12 cellular contexts compared by ENCODE assay signal in the genomic region with DNA sequence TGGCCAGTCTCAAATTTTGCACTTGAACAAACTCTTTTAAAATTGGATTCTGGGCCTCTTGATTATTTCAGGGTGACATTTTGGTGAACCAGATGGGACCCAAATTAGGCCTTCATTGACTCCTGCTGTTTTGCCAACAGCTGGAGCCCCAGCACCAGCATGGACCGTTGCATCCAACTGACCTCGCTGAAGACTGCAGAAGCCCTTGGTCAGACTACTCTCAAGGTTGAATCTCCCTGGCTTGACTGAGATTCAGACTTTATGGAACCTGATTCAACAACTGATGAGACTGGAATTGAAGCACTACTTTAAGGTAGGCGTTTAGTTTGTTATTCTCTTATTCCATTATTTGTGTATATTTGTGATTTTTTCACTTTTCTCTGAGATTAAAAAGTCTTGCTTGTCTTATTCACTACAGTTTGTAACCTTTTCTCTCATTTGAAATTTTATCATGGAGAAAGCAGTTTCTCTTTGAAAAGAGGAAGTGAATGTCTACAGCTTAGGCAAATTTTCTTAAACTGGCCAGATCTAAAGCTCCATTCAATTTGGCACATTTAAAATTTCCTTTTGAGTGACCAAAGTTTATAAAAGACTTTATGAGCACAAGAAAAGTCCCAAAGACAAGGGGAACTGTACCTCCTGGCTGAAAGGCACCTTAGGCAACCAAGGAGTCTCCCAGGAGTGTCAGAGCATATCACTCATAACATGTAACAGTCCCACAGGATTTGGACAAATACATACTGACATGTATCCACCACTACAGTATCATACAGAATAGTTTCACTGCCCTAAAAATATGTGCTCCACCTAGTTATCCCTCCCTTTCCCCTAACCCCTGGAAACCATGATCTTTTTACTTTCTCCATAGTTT. TPM values are rescaled to one million over a fixed set of nuclear protein-coding genes. Genes with fewer than 3 reads are reported as not detected.
A peak's percentile ranks its signal among the peaks of the same experiment; 100 is the strongest.
DNase-seq lines count a peak whose midpoint lies in the region; ATAC-seq and TF ChIP-seq lines count a peak whose summit lies in the region.
"Had no signal": no experiment of that assay in that cellular context is flagged by ENCODE, and none has a peak within 500 bp of the region (broad histone marks: within the 10 kb centered on the region; RNA-seq: fewer than 3 reads in every experiment).

No MANE protein-coding gene starts in this region.

- no peaks in the 10 kb centered on the region for H3K9me3 ChIP-seq in SU-DHL-6 (ENCODE audit: insufficient read depth, low read length)
- no peaks in the 10 kb centered on the region for H3K9me3 ChIP-seq in T-helper 17 cell (ENCODE audit: control insufficient read depth, low read length, poor library complexity, severe bottlenecking)
- H3K9me3 ChIP-seq in colonic mucosa, result no peaks in the 10 kb centered on the region
- H3K9me3 ChIP-seq: heart right ventricle had no signal

- ATAC-seq in GM21381 (IDR thresholded peaks at IDR 0.05; ENCODE audit: unreplicated experiment), result peak; percentile 72
- peak; percentile 77 for ATAC-seq in HG03280 (IDR thresholded peaks at IDR 0.05; ENCODE audit: unreplicated experiment)
- ATAC-seq in HG03469 (IDR thresholded peaks at IDR 0.05; ENCODE audit: unreplicated experiment), result no peak
- ATAC-seq in T-helper 17 cell, result no peak
- ATAC-seq: CD8-positive, alpha-beta T cell; heart right ventricle had no signal

- H3K27me3 Mint-ChIP-seq in T-helper 17 cell, result no peaks in the 10 kb centered on the region

- no peaks in the 10 kb centered on the region for H3K27me3 ChIP-seq in SU-DHL-6 (ENCODE audit: low read length)
- H3K27me3 ChIP-seq in colonic mucosa, result no peaks in the 10 kb centered on the region
- H3K27me3 ChIP-seq: heart right ventricle had no signal

- in situ Hi-C loops in GM13977 (cut with MboI; ENCODE audit: low pct_unique_long_range_greater_than_20kb, low sequenced_read_pairs, unreplicated experiment), result no loop called here

- H3K4me3 ChIP-seq in SU-DHL-6 (ENCODE audit: insufficient read depth, low read length, poor library complexity, severe bottlenecking) (peak overlapping the region; percentile 14), colonic mucosa (no peak overlapping the region)
- H3K4me3 ChIP-seq: heart right ventricle had no signal

- no peaks in the 10 kb centered on the region for H3K9me2 ChIP-seq in SU-DHL-6 (replicated peaks; ENCODE audit: insufficient read depth, low read length)

- H3F3A ChIP-seq in SU-DHL-6 (ENCODE audit: insufficient read depth), result peaks cover 3% of the 10 kb centered on the region; the same call in 1 of the 2 replicates

- H3K27ac Mint-ChIP-seq in T-helper 17 cell, result no peak overlapping the region
- H3K27ac Mint-ChIP-seq: CD8-positive, alpha-beta T cell had no signal

- H3K4me3 Mint-ChIP-seq in T-helper 17 cell, result no peak overlapping the region
- H3K4me3 Mint-ChIP-seq: CD8-positive, alpha-beta T cell had no signal

- H3K27ac ChIP-seq in SU-DHL-6 (ENCODE audit: low read depth, low read length) (peak overlapping the region; percentile 76), colonic mucosa (no peak overlapping the region)

- H2AFZ ChIP-seq in SU-DHL-6 (ENCODE audit: low read depth, low read length, severe bottlenecking), result peak overlapping the region; percentile 18

- intact Hi-C loops in colonic mucosa (cut with DNase I), result no loop called here

- H3K79me2 ChIP-seq in SU-DHL-6 (ENCODE audit: insufficient read depth, low read length), result 0 out of 2 replicates have a peak, but pooled peaks cover 3% of the 10 kb centered on the region

- H3K9ac ChIP-seq in SU-DHL-6 (ENCODE audit: low read length) (peak overlapping the region; percentile 14), colonic mucosa (ENCODE audit: low read depth in 2 of 2, low read length in 2 of 2) (no peak overlapping the region)

- H3K36me3 ChIP-seq in SU-DHL-6 (ENCODE audit: low read length) (0 out of 2 replicates have a peak, but pooled peaks cover 9% of the 10 kb centered on the region), colonic mucosa (no peaks in the 10 kb centered on the region)

- H3K4me1 Mint-ChIP-seq in T-helper 17 cell, result peaks cover 7% of the 10 kb centered on the region

- DNase-seq in GM13977 (ENCODE audit: low spot score) (peak; percentile 28), T-helper 17 cell (no peak), colonic mucosa (no peak)
- DNase-seq in effector CD4-positive, alpha-beta T cell, result no peak
- DNase-seq: activated T-cell treated with anti-CD3 and anti-CD28 coated beads for 4 hours; CD8-positive, alpha-beta T cell; heart right ventricle; NCI-H2171 had no signal

- H3K36me3 Mint-ChIP-seq in T-helper 17 cell (ENCODE audit: low read depth), result peaks cover 5% of the 10 kb centered on the region

- H3K4me1 ChIP-seq in colonic mucosa, result no peaks in the 10 kb centered on the region
- H3K4me1 ChIP-seq: heart right ventricle had no signal

- no peaks in the 10 kb centered on the region for H4K20me1 ChIP-seq in SU-DHL-6 (ENCODE audit: low read depth, low read length)

- TF ChIP-seq CTCF in GM13977 (IDR thresholded peaks at IDR 0.05; ENCODE audit: extremely low read depth, insufficient read depth, missing control alignments) (no peak), SU-DHL-6 (IDR thresholded peaks at IDR 0.05; ENCODE audit: insufficient read depth, low read length, poor library complexity, severe bottlenecking) (no peak), colonic mucosa (IDR thresholded peaks at IDR 0.05) (no peak)

- H3K4me2 ChIP-seq in SU-DHL-6 (ENCODE audit: low read depth, low read length, poor library complexity, severe bottlenecking), result peak overlapping the region; percentile 52

RNA-seq across cellular contexts. Expression of a gene that starts 41.4 kb away (rescaled TPM):
- 10 to 100 TPM in 1 of 2 donors, 1 to 10 TPM in 1; 6.6 to 10.7 TPM for total RNA-seq in T-helper 17 cell
- total RNA-seq in colonic mucosa, result 10 to 100 TPM; 15.0 to 23.7 TPM

Comparison
In these comparisons a context has a peak if more than half of its experiments do, and no peak if none do; other contexts are left out.
1. ATAC-seq: peak in GM21381 (single experiment) and HG03280 (single experiment); none in HG03469 (single experiment) and T-helper 17 cell (single experiment).